In the genomic region with DNA sequence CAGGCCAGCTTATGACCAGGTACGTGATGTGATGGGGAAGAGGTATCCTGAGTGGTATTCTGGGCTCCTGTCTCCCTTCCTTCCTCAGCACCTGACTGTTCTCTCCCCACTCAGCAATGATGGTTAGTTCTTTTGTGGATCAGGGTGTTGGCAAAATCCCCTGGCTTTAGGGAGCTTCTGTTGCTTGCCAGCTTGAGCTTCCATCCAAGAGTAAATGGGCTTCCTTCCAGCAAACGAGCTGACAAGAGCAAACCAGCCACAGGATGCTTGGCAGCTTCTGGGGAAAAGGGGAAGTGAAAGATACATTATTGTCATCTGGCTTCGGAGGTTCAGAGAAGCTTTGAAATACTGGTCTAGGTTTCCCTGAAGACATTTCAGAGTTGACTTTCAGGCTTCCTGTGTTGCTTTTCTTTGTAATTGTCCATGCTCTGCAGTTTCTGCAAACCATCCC, we compare ENCODE assay signal across 8 cellular contexts. TPM values are rescaled to one million over a fixed set of nuclear protein-coding genes. Genes with fewer than 3 reads are reported as not detected.
A peak's percentile ranks its signal among the peaks of the same experiment; 100 is the strongest.
DNase-seq lines count a peak whose midpoint lies in the region; ATAC-seq and TF ChIP-seq lines count a peak whose summit lies in the region.

No MANE protein-coding gene starts in this region.

- POLR2A ChIA-PET in T-cell (lab: Charles Lee) = interaction anchor here in 1 of 2 donors (0.5 to 1.2 kb wide), 3 partner anchors 10 to 292 kb away, joined by 3 to 5 read pairs (median 3); no protein-coding TSS in a partner anchor

- TF ChIP-seq CTCF in epithelial cell of proximal tubule (conservative IDR thresholded peaks at IDR 0.05; ENCODE audit: low read depth, low read length) = no peak
- TF ChIP-seq CTCF in osteocyte (IDR thresholded peaks at IDR 0.05) = no peak

- H3K4me3 Mint-ChIP-seq in T-cell = peak overlapping the region; percentile 63 to 92 (median 73)
- no peak overlapping the region for H3K4me3 Mint-ChIP-seq in osteocyte (ENCODE audit: unreplicated experiment)

- CTCF ChIA-PET in T-cell (lab: Charles Lee) = interaction anchor here (0.5 to 3.1 kb wide), 5 partner anchors 29 to 467 kb away, joined by 3 to 20 read pairs (median 8); a partner anchor contains a TSS

- H3K4me1 Mint-ChIP-seq in T-cell = peaks cover 72 to 86% (median 74%) of the 10 kb centered on the region in 3 donors
- H3K4me1 Mint-ChIP-seq in osteocyte (ENCODE audit: unreplicated experiment) = peaks cover 62% of the 10 kb centered on the region

- H3K27me3 Mint-ChIP-seq in T-cell (no peaks in the 10 kb centered on the region), osteocyte (ENCODE audit: unreplicated experiment) (no peaks in the 10 kb centered on the region)

- H3K9me3 Mint-ChIP-seq in T-cell (no peaks in the 10 kb centered on the region), osteocyte (ENCODE audit: unreplicated experiment) (no peaks in the 10 kb centered on the region)

- peak overlapping the region; percentile 86 to 97 for H3K27ac Mint-ChIP-seq in T-cell
- H3K27ac Mint-ChIP-seq in osteocyte (ENCODE audit: unreplicated experiment) = peak overlapping the region; percentile 68

- H3K36me3 Mint-ChIP-seq in T-cell (peaks cover 28% of the 10 kb centered on the region), osteocyte (ENCODE audit: unreplicated experiment) (peaks cover 14% of the 10 kb centered on the region)

- ATAC-seq in GM19395 (IDR thresholded peaks at IDR 0.05; ENCODE audit: unreplicated experiment) (peak; percentile 45), HG03457 (IDR thresholded peaks at IDR 0.05; ENCODE audit: unreplicated experiment) (peak; percentile 27), T-cell (replicated peaks in 1 of 4) (peak; percentile 2 to 22 (median 8))

- DNase-seq in DMS 273 treated with DMSO at 0.1 percent for 48 hours (lab: John Stamatoyannopoulos, UW) (peak; percentile 11), T-cell (no peak), epithelial cell of proximal tubule (ENCODE audit: low read depth) (no peak), osteocyte (ENCODE audit: extremely low spot score, unreplicated experiment) (no peak), DMS114 treated with DMSO at 0.1 percent for 48 hours (lab: John Stamatoyannopoulos, UW; ENCODE audit: unreplicated experiment) (no peak), NCI-H1436 treated with DMSO at 0.1 percent for 48 hours (lab: John Stamatoyannopoulos, UW) (no peak)

- peak overlapping the region; percentile 27 for H3K4me3 ChIP-seq in epithelial cell of proximal tubule (ENCODE audit: low read depth, low read length)

RNA-seq across cellular contexts. Expression of a gene that starts 5.2 kb away (rescaled TPM):
- total RNA-seq in T-cell (10 to 100 TPM in 2 of 5 donors, 1 to 10 TPM in 3; 6.6 to 69.5 (median 9.6) TPM), epithelial cell of proximal tubule (57.6 and 76.2 TPM in 2 replicates), osteocyte (11.0 and 16.1 TPM in 2 replicates)
